In genomic region chr7:27812706-27813105, GRCh38 we compare ENCODE assay signal across 10 cellular contexts.
"Had no signal": no experiment of that assay in that cellular context is flagged by ENCODE, and none has a peak within 500 bp of the region (broad histone marks: within the 10 kb centered on the region; RNA-seq: fewer than 3 reads in every experiment).

No MANE protein-coding gene starts in this region.

- H3K4me2 ChIP-seq: GM23338, KMS-11 had no signal

- H3K27ac ChIP-seq: KMS-11 had no signal

- H3K4me1 ChIP-seq: HAP-1 had no signal

- H3K9me3 ChIP-seq: HAP-1 had no signal

- H2AFZ ChIP-seq: GM23338 had no signal

- H3K4me3 ChIP-seq: GM23338, HAP-1 had no signal

- H3K9ac ChIP-seq: KMS-11 had no signal

- ATAC-seq: GM23338, HCT116 had no signal

- FAIRE-seq: H1, HTR-8/SVneo had no signal

- DNase-seq: H7, HFFc6, IMR-90, KBM-7 had no signal
